8 cellular contexts compared by ENCODE assay signal in the genomic region with DNA sequence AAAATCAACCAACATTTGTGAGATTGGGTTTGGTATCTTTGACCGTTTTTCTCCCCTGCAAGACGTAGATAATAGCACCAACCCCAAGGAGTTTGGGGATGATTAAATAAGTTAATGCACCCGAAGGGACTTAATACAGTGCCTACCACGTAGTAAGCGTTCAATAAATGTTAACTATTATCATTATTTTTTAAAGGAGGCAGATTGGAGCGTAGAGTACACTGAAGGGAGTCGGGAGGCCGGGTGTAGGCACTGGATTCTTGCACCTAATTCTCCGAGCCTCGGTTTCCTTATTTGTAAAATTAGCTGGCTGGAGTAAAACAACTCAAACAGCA. TPM values are rescaled to one million over a fixed set of nuclear protein-coding genes. Genes with fewer than 3 reads are reported as not detected.
DNase-seq lines count a peak whose midpoint lies in the region; ATAC-seq and TF ChIP-seq lines count a peak whose summit lies in the region.

No MANE protein-coding gene starts in this region.

- H3K27me3 ChIP-seq in SJCRH30: no peaks in the 10 kb centered on the region

- no peaks in the 10 kb centered on the region for H3K36me3 ChIP-seq in SJCRH30

- DNase-seq in SJCRH30 (no peak), fibroblast of pulmonary artery (ENCODE audit: low read depth) (no peak), sciatic nerve (ENCODE audit: low spot score) (no peak), mucosa of gallbladder (ENCODE audit: low spot score) (no peak), GM03348 (ENCODE audit: low spot score) (no peak)
- DNase-seq in stimulated activated naive CD4-positive, alpha-beta T cell treated with Interleukin-2 at 50 U/mL for 16 hours (lab: John Stamatoyannopoulos, UW): no peak
- DNase-seq in stimulated activated CD4-positive, alpha-beta T cell treated with anti-CD3 and anti-CD28 coated beads, Interleukin-4, amount 100 ng/mL, for 1 hour: no peak

- H3K9me3 ChIP-seq in SJCRH30 (replicated peaks): no peaks in the 10 kb centered on the region

- no peak for TF ChIP-seq CTCF in fibroblast of pulmonary artery (IDR thresholded peaks at IDR 0.05; ENCODE audit: low read length, missing control alignments)

- peak overlapping the region; percentile 78 for H3K27ac ChIP-seq in SJCRH30

- peaks cover 4% of the 10 kb centered on the region for H3K4me1 ChIP-seq in SJCRH30

- ATAC-seq in GM19324 (IDR thresholded peaks at IDR 0.05; ENCODE audit: low FRiP score, unreplicated experiment): peak; percentile 27
- peak; percentile 14 for ATAC-seq in sciatic nerve

- H3K4me3 ChIP-seq in SJCRH30 (peak overlapping the region; percentile 97), fibroblast of pulmonary artery (replicated peaks; ENCODE audit: low read depth, low read length) (peak overlapping the region; percentile 94)

- intact Hi-C loops in sciatic nerve (cut with DNase I): no loop called here

RNA-seq across cellular contexts. Expression of gene FRS2, which starts 0.4 kb away (rescaled TPM):
- 25.9 and 28.4 TPM in 2 replicates for total RNA-seq in SJCRH30 (2014; rRNA removed; shearing (Covaris generic))
- total RNA-seq in sciatic nerve (58.0 TPM), mucosa of gallbladder (31.1 TPM)
